1 cellular context compared by ENCODE assay signal in genomic region chr19:56637976-56638555, GRCh38.
A peak's percentile ranks its signal among the peaks of the same experiment; 100 is the strongest.
TF ChIP-seq lines count a peak whose summit lies in the region.

No MANE protein-coding gene starts in this region.

TF ChIP-seq in HepG2, 621 proteins besides CTCF, POLR2A, EP300 and RAD21 (continued from another document and continues in another):
- TF ChIP-seq ZHX2 (IDR thresholded peaks at IDR 0.05; ENCODE audit: low read depth) (no peak), ZHX2 (CRISPR knock-in tag; IDR thresholded peaks at IDR 0.05; ENCODE audit: borderline replicate concordance) (peak; percentile 100), KAT8 (CRISPR knock-in tag; IDR thresholded peaks at IDR 0.05) (peak; percentile 94), PHF21A (CRISPR knock-in tag; IDR thresholded peaks at IDR 0.05) (no peak), CHD2 (IDR thresholded peaks at IDR 0.05; ENCODE audit: low read depth, low read length) (no peak), BHLHE40 (IDR thresholded peaks at IDR 0.05; ENCODE audit: low read length) (peak; percentile 21; the same call in 1 of the 2 replicates), TCF7L2 (IDR thresholded peaks at IDR 0.05; ENCODE audit: low read depth, low read length) (no peak), HOMEZ (CRISPR knock-in tag; IDR thresholded peaks at IDR 0.05; ENCODE audit: low read depth) (peak; percentile 99), TSC22D2 (CRISPR knock-in tag; IDR thresholded peaks at IDR 0.05; ENCODE audit: borderline replicate concordance) (peak; percentile 100), FOXA1 (IDR thresholded peaks at IDR 0.05) (no peak), FOXA1 (CRISPR knock-in tag; IDR thresholded peaks at IDR 0.05) (0 out of 2 replicates have a peak, but pooled peaks have one; percentile 19), TGIF2 (CRISPR knock-in tag; IDR thresholded peaks at IDR 0.05) (peak; percentile 99), RORA (CRISPR knock-in tag; IDR thresholded peaks at IDR 0.05) (peak; percentile 97), ZEB1 (IDR thresholded peaks at IDR 0.05; ENCODE audit: insufficient replicate concordance, low read depth) (no peak), PHF8 (CRISPR knock-in tag; IDR thresholded peaks at IDR 0.05) (peak; percentile 74), ZNF205 (CRISPR knock-in tag; IDR thresholded peaks at IDR 0.05) (peak; percentile 98), ATF6 (CRISPR knock-in tag; conservative IDR thresholded peaks at IDR 0.05) (peak; percentile 100), MZF1 (CRISPR knock-in tag; IDR thresholded peaks at IDR 0.05; ENCODE audit: borderline replicate concordance) (peak; percentile 99), ZBTB21 (CRISPR knock-in tag; IDR thresholded peaks at IDR 0.05) (peak; percentile 93), ZIK1 (CRISPR knock-in tag; IDR thresholded peaks at IDR 0.05; ENCODE audit: borderline replicate concordance, low read depth) (peak; percentile 100), HIVEP1 (CRISPR knock-in tag; IDR thresholded peaks at IDR 0.05) (peak; percentile 93), ZNF563 (CRISPR knock-in tag; IDR thresholded peaks at IDR 0.05) (peak; percentile 100), POLR2G (IDR thresholded peaks at IDR 0.05; ENCODE audit: low read depth, low read length) (no peak), CREBL2 (CRISPR knock-in tag; IDR thresholded peaks at IDR 0.05; ENCODE audit: borderline replicate concordance) (peak; percentile 98), SRF (IDR thresholded peaks at IDR 0.05; ENCODE audit: low read depth, low read length) (no peak), ZNF644 (CRISPR knock-in tag; IDR thresholded peaks at IDR 0.05; ENCODE audit: low read depth) (peak; percentile 89), ZNF557 (CRISPR knock-in tag; IDR thresholded peaks at IDR 0.05) (peak; percentile 100), NR2C2 (CRISPR knock-in tag; IDR thresholded peaks at IDR 0.05; ENCODE audit: borderline replicate concordance) (no peak), POLR2AphosphoS2 (IDR thresholded peaks at IDR 0.05; ENCODE audit: low read depth, low read length) (no peak), SIX1 (CRISPR knock-in tag; IDR thresholded peaks at IDR 0.05; ENCODE audit: borderline replicate concordance) (peak; percentile 92), THRA (CRISPR knock-in tag; IDR thresholded peaks at IDR 0.05; ENCODE audit: borderline replicate concordance) (peak; percentile 97), BORCS8-MEF2B (CRISPR knock-in tag; IDR thresholded peaks at IDR 0.05) (peak; percentile 100), NFIC (IDR thresholded peaks at IDR 0.05; ENCODE audit: low read length) (no peak), ZZZ3 (CRISPR knock-in tag; IDR thresholded peaks at IDR 0.05; ENCODE audit: borderline replicate concordance) (peak; percentile 97), GABPB1 (CRISPR knock-in tag; IDR thresholded peaks at IDR 0.05) (peak; percentile 77), ELF1 (CRISPR knock-in tag; IDR thresholded peaks at IDR 0.05) (peak; percentile 71), UBTF (CRISPR knock-in tag; IDR thresholded peaks at IDR 0.05) (0 out of 2 replicates have a peak, but pooled peaks have one; percentile 44), CSRNP2 (CRISPR knock-in tag; conservative IDR thresholded peaks at IDR 0.05; ENCODE audit: low read depth) (peak; percentile 98), ZNF253 (CRISPR knock-in tag; IDR thresholded peaks at IDR 0.05; ENCODE audit: borderline replicate concordance) (peak; percentile 98), SNRNP70 (IDR thresholded peaks at IDR 0.05; ENCODE audit: low read depth, low read length) (no peak), MTA1 (CRISPR knock-in tag; IDR thresholded peaks at IDR 0.05; ENCODE audit: borderline replicate concordance) (peak; percentile 63; the same call in 1 of the 2 replicates), ZNF597 (CRISPR knock-in tag; IDR thresholded peaks at IDR 0.05) (no peak), ATAD3A (CRISPR knock-in tag; IDR thresholded peaks at IDR 0.05) (peak; percentile 98), KMT2A (CRISPR knock-in tag; IDR thresholded peaks at IDR 0.05) (peak; percentile 96), ZNF670 (CRISPR knock-in tag; IDR thresholded peaks at IDR 0.05; ENCODE audit: borderline replicate concordance) (peak; percentile 99), U2AF2 (IDR thresholded peaks at IDR 0.05; ENCODE audit: low read depth, low read length) (no peak), NFATC3 (CRISPR knock-in tag; IDR thresholded peaks at IDR 0.05) (peak; percentile 99), NKX3-1 (CRISPR knock-in tag; IDR thresholded peaks at IDR 0.05) (peak; percentile 100), MAX (IDR thresholded peaks at IDR 0.05) (peak; percentile 71), SKIL (CRISPR knock-in tag; IDR thresholded peaks at IDR 0.05; ENCODE audit: borderline replicate concordance) (peak; percentile 91), CAMTA2 (CRISPR knock-in tag; IDR thresholded peaks at IDR 0.05; ENCODE audit: borderline replicate concordance) (peak; percentile 100)
